18 cellular contexts compared by ENCODE assay signal in genomic region chrX:72122621-72123275, GRCh38. TPM values are rescaled to one million over a fixed set of nuclear protein-coding genes. Genes with fewer than 3 reads are reported as not detected.
DNase-seq lines count a peak whose midpoint lies in the region; ATAC-seq, FAIRE-seq and TF ChIP-seq lines count a peak whose summit lies in the region.
"Had no signal": no experiment of that assay in that cellular context is flagged by ENCODE, and none has a peak within 500 bp of the region (broad histone marks: within the 10 kb centered on the region; RNA-seq: fewer than 3 reads in every experiment).

No MANE protein-coding gene starts in this region.

- no peak for FAIRE-seq in GM12892 (lab: Jason Lieb, UNC)
- FAIRE-seq: G401.6, GM19239, RCC 7860 had no signal

- CTCF ChIA-PET in activated CD4-positive, alpha-beta T cell treated with anti-CD3 and anti-CD28 coated beads, Interleukin-2, amount 10 ng/mL, durations not matched to agents 7 days and 5 days (lab: Charles Lee) = no interaction called here

- no peak overlapping the region for H3K4me3 ChIP-seq in mesodermal cell (ENCODE audit: extremely low read depth, insufficient read depth, low read length, poor library complexity, severe bottlenecking)
- H3K4me3 ChIP-seq in suprapubic skin = no peak overlapping the region
- H3K4me3 ChIP-seq: prostate gland had no signal

- ATAC-seq in central memory CD8-positive, alpha-beta T cell (replicated peaks; ENCODE audit: extremely low read depth, poor library complexity, severe bottlenecking) = no peak

- peak overlapping the region; percentile 31 for H3K27ac Mint-ChIP-seq in activated CD4-positive, alpha-beta T cell treated with anti-CD3 and anti-CD28 coated beads, Interleukin-2, amount 10 ng/mL, durations not matched to agents 7 days and 5 days
- H3K27ac Mint-ChIP-seq in central memory CD8-positive, alpha-beta T cell (ENCODE audit: low read depth) = peak overlapping the region; percentile 79

- POLR2A ChIA-PET in activated CD4-positive, alpha-beta T cell treated with anti-CD3 and anti-CD28 coated beads, Interleukin-2, amount 10 ng/mL, durations not matched to agents 7 days and 5 days (lab: Charles Lee) = no interaction called here

- H3K36me3 Mint-ChIP-seq in activated CD4-positive, alpha-beta T cell treated with anti-CD3 and anti-CD28 coated beads, Interleukin-2, amount 10 ng/mL, durations not matched to agents 7 days and 5 days (ENCODE audit: low read depth) = no peaks in the 10 kb centered on the region
- peaks cover 2% of the 10 kb centered on the region for H3K36me3 Mint-ChIP-seq in central memory CD8-positive, alpha-beta T cell (ENCODE audit: insufficient read depth)
- H3K36me3 Mint-ChIP-seq: memory B cell had no signal

- H3K4me1 ChIP-seq in mesodermal cell (ENCODE audit: control insufficient read depth, insufficient read depth, low read length, poor library complexity, severe bottlenecking) (peaks cover 54% of the 10 kb centered on the region), suprapubic skin (peaks cover 55% of the 10 kb centered on the region)
- H3K4me1 ChIP-seq: prostate gland had no signal

- H3K27ac ChIP-seq in mesodermal cell (ENCODE audit: low read depth, low read length, severe bottlenecking) = peak overlapping the region; percentile 95
- peak overlapping the region; percentile 18 for H3K27ac ChIP-seq in suprapubic skin
- H3K27ac ChIP-seq: 22Rv1, prostate gland had no signal

- peaks cover 25% of the 10 kb centered on the region for H3K27me3 Mint-ChIP-seq in activated CD4-positive, alpha-beta T cell treated with anti-CD3 and anti-CD28 coated beads, Interleukin-2, amount 10 ng/mL, durations not matched to agents 7 days and 5 days
- no peaks in the 10 kb centered on the region for H3K27me3 Mint-ChIP-seq in central memory CD8-positive, alpha-beta T cell

- H3K4me1 Mint-ChIP-seq in activated CD4-positive, alpha-beta T cell treated with anti-CD3 and anti-CD28 coated beads, Interleukin-2, amount 10 ng/mL, durations not matched to agents 7 days and 5 days = peaks cover 35% of the 10 kb centered on the region
- peaks cover 53% of the 10 kb centered on the region for H3K4me1 Mint-ChIP-seq in central memory CD8-positive, alpha-beta T cell

- TF ChIP-seq EP300 in suprapubic skin (IDR thresholded peaks at IDR 0.05) = no peak

- no peak for TF ChIP-seq POLR2A in suprapubic skin (IDR thresholded peaks at IDR 0.05)
- no peak for TF ChIP-seq POLR2A in GM12892 (IDR thresholded peaks at IDR 0.05; ENCODE audit: low read depth, low read length)

- WGBS in mesodermal cell (ENCODE audit: insufficient coverage in 2 of 2), 2 experiments = 80 to 97% methylated on average over 3 to 6 of the region's 6 CpGs
- WGBS in suprapubic skin = 61% methylated on average over 6 of the region's 6 CpGs

- H3K27me3 ChIP-seq in suprapubic skin = no peaks in the 10 kb centered on the region

- H3K9me3 Mint-ChIP-seq in activated CD4-positive, alpha-beta T cell treated with anti-CD3 and anti-CD28 coated beads, Interleukin-2, amount 10 ng/mL, durations not matched to agents 7 days and 5 days = no peaks in the 10 kb centered on the region
- no peaks in the 10 kb centered on the region for H3K9me3 Mint-ChIP-seq in central memory CD8-positive, alpha-beta T cell
- H3K9me3 Mint-ChIP-seq: memory B cell had no signal

- H3K9me3 ChIP-seq in mesodermal cell (ENCODE audit: control insufficient read depth, low read length) = no peaks in the 10 kb centered on the region
- no peaks in the 10 kb centered on the region for H3K9me3 ChIP-seq in suprapubic skin
- H3K9me3 ChIP-seq: prostate gland had no signal

- DNase-seq in activated CD4-positive, alpha-beta T cell treated with anti-CD3 and anti-CD28 coated beads, Interleukin-2, amount 10 ng/mL, durations not matched to agents 7 days and 5 days = no peak
- no peak for DNase-seq in activated CD4-positive, alpha-beta T cell treated with anti-CD3 and anti-CD28 coated beads, Interleukin-2, amount 50 U/mL, for 48 hours
- no peak for DNase-seq in central memory CD8-positive, alpha-beta T cell (ENCODE audit: low spot score in 2 of 2)
- DNase-seq in suprapubic skin (ENCODE audit: low spot score in 2 of 2) (no peak), SKM-1 treated with dmso at 0.1 percent for 144 hours (lab: John Stamatoyannopoulos, UW; ENCODE audit: unreplicated experiment) (no peak), GM12892 (ENCODE audit: insufficient read length) (no peak)
- DNase-seq in stimulated activated CD4-positive, alpha-beta T cell treated with anti-CD3 and anti-CD28 coated beads, Interleukin-4, amount 100 ng/mL, for 24 hours = no peak
- DNase-seq: activated CD4-positive, alpha-beta T cell treated with anti-CD3 and anti-CD28 coated beads for 1 hour; COR-L47; NCI-H2081 had no signal

- TF ChIP-seq CTCF in suprapubic skin (IDR thresholded peaks at IDR 0.05) = no peak

- no peak overlapping the region for H3K4me3 Mint-ChIP-seq in activated CD4-positive, alpha-beta T cell treated with anti-CD3 and anti-CD28 coated beads, Interleukin-2, amount 10 ng/mL, durations not matched to agents 7 days and 5 days
- peak overlapping the region; percentile 30 for H3K4me3 Mint-ChIP-seq in central memory CD8-positive, alpha-beta T cell
- H3K4me3 Mint-ChIP-seq: memory B cell had no signal

- peaks cover 3% of the 10 kb centered on the region for H3K36me3 ChIP-seq in mesodermal cell (ENCODE audit: control insufficient read depth, insufficient read depth, low read length)
- H3K36me3 ChIP-seq in suprapubic skin = no peaks in the 10 kb centered on the region
- H3K36me3 ChIP-seq: prostate gland had no signal

RNA-seq across cellular contexts. Expression of gene RTL5, which starts 9.0 kb away (rescaled TPM):
- under 1 TPM; 0.07 to 0.15 TPM for total RNA-seq in activated CD4-positive, alpha-beta T cell treated with anti-CD3 and anti-CD28 coated beads, Interleukin-2, amount 10 ng/mL, durations not matched to agents 7 days and 5 days
- 12.0 TPM for polyA plus RNA-seq in mesodermal cell (2013, experiment 1 of 2)
- 10.1 TPM for polyA plus RNA-seq in mesodermal cell (2013, experiment 2 of 2)
- 1 to 10 TPM; 1.2 to 2.4 (median 1.3) TPM for total RNA-seq in suprapubic skin
- polyA plus RNA-seq in GM12892 (2012; ENCODE audit: missing spikeins) = 0.32 TPM
- total RNA-seq: MCF 10A had no signal

RNA-seq across cellular contexts. Expression of gene PIN4, which starts 58.8 kb away (rescaled TPM):
- 1 to 10 TPM; 5.1 to 5.4 TPM for total RNA-seq in activated CD4-positive, alpha-beta T cell treated with anti-CD3 and anti-CD28 coated beads, Interleukin-2, amount 10 ng/mL, durations not matched to agents 7 days and 5 days
- 27.4 TPM for polyA plus RNA-seq in mesodermal cell (2013, experiment 1 of 2)
- polyA plus RNA-seq in mesodermal cell (2013, experiment 2 of 2) = 23.0 TPM
- 10 to 100 TPM in 2 of 4 donors, 1 to 10 TPM in 2; 4.3 to 16.5 (median 11.8) TPM for total RNA-seq in suprapubic skin
- polyA plus RNA-seq in GM12892 (2012; ENCODE audit: missing spikeins) = 46.5 TPM
